In the genomic region with DNA sequence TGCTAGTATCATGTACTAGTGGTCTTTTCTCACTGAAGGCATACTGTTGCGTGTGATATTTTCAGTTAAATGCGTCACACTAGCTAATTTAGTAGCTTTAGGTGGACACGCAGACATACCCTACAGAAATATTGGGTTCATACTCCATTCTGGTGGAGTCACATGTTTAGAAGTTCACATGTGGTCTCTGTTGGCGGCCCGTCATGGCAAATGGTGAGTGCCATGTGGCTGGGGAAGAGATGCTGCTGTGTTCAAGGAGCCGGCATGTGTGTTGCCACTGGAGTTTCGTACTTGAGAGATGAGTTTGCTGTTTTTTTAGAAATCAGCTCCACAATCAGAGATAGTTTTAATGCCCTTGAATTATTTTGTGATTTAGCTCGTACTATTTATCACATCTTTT, we compare ENCODE assay signal across 18 cellular contexts. TPM values are rescaled to one million over a fixed set of nuclear protein-coding genes. Genes with fewer than 3 reads are reported as not detected.
A peak's percentile ranks its signal among the peaks of the same experiment; 100 is the strongest.
DNase-seq lines count a peak whose midpoint lies in the region; ATAC-seq and TF ChIP-seq lines count a peak whose summit lies in the region.
"Had no signal": no experiment of that assay in that cellular context is flagged by ENCODE, and none has a peak within 500 bp of the region (broad histone marks: within the 10 kb centered on the region; RNA-seq: fewer than 3 reads in every experiment).

No MANE protein-coding gene starts in this region.

- TF ChIP-seq CTCF in endodermal cell (conservative IDR thresholded peaks at IDR 0.05) (no peak), tibial artery (IDR thresholded peaks at IDR 0.05) (no peak), H9 (conservative IDR thresholded peaks at IDR 0.05) (no peak)

- H3K4me2 ChIP-seq in H9 (ENCODE audit: insufficient read depth, insufficient read length, low read length) = no peak overlapping the region

- no peak overlapping the region for H2BK5ac ChIP-seq in H9 (ENCODE audit: insufficient read length, low read length)

- H3T11ph ChIP-seq in H9 (ENCODE audit: low read length) = no peak overlapping the region

- H2AFZ ChIP-seq in H9 (ENCODE audit: low read length) = no peak overlapping the region

- peaks cover 11% of the 10 kb centered on the region for H3K9me3 Mint-ChIP-seq in activated CD4-positive, alpha-beta T cell treated with anti-CD3 and anti-CD28 coated beads, Interleukin-2, amount 10 ng/mL, durations not matched to agents 24 days and 14 days
- peaks cover 18% of the 10 kb centered on the region for H3K9me3 Mint-ChIP-seq in activated CD4-positive, alpha-beta T cell treated with anti-CD3 and anti-CD28 coated beads, Interleukin-2, amount 10 ng/mL, durations not matched to agents 7 days and 5 days
- peaks cover 1% of the 10 kb centered on the region for H3K9me3 Mint-ChIP-seq in endodermal cell
- peaks cover 0 to 2% of the 10 kb centered on the region in 2 experiments; a peak in 2 of 5 replicates for H3K9me3 Mint-ChIP-seq in H9

- POLR2A ChIA-PET in activated CD4-positive, alpha-beta T cell treated with anti-CD3 and anti-CD28 coated beads, Interleukin-2, amount 10 ng/mL, durations not matched to agents 7 days and 5 days (lab: Charles Lee) = no interaction called here

- no peak for ATAC-seq in HG03159 (IDR thresholded peaks at IDR 0.05; ENCODE audit: unreplicated experiment)
- ATAC-seq: heart left ventricle, left lobe of liver had no signal

- no peak overlapping the region for H3K4ac ChIP-seq in H9 (ENCODE audit: low read depth, low read length)

- H4K5ac ChIP-seq in H9 (ENCODE audit: insufficient read length, low read depth, low read length) = no peak overlapping the region

- H2BK20ac ChIP-seq in H9 (ENCODE audit: low read depth, low read length, poor library complexity, severe bottlenecking) = no peak overlapping the region

- H3K27me3 ChIP-seq in endodermal cell (ENCODE audit: control insufficient read depth, insufficient read depth, low read length, poor library complexity, severe bottlenecking) = no peaks in the 10 kb centered on the region
- no peaks in the 10 kb centered on the region for H3K27me3 ChIP-seq in tibial artery
- H3K27me3 ChIP-seq in H9 (ENCODE audit: insufficient read depth, low read length) = no peaks in the 10 kb centered on the region
- H3K27me3 ChIP-seq: ascending aorta, heart left ventricle, thyroid gland had no signal

- no peak overlapping the region for H3K56ac ChIP-seq in H9 (ENCODE audit: insufficient read length, low read depth, low read length)

- H4K20me1 ChIP-seq in H9 (ENCODE audit: control insufficient read depth, insufficient read depth, insufficient read length) = no peaks in the 10 kb centered on the region

- peaks cover 17% of the 10 kb centered on the region; the same call in 1 of the 2 replicates for H3K79me2 ChIP-seq in H9 (ENCODE audit: insufficient read depth, low read length)

- H3K23me2 ChIP-seq in H9 (ENCODE audit: insufficient read length, low read depth, low read length, poor library complexity, severe bottlenecking) = no peaks in the 10 kb centered on the region

- peaks cover 42% of the 10 kb centered on the region for H3K36me3 Mint-ChIP-seq in activated CD4-positive, alpha-beta T cell treated with anti-CD3 and anti-CD28 coated beads, Interleukin-2, amount 10 ng/mL, durations not matched to agents 24 days and 14 days (ENCODE audit: low read depth)
- peaks cover 29% of the 10 kb centered on the region for H3K36me3 Mint-ChIP-seq in activated CD4-positive, alpha-beta T cell treated with anti-CD3 and anti-CD28 coated beads, Interleukin-2, amount 10 ng/mL, durations not matched to agents 7 days and 5 days (ENCODE audit: low read depth)
- H3K36me3 Mint-ChIP-seq in endodermal cell (ENCODE audit: low read depth) (peaks cover 14% of the 10 kb centered on the region), H9 (ENCODE audit: insufficient read depth in 1 of 3, low read depth in 3 of 3) (peaks cover 0 to 4% (median 1%) of the 10 kb centered on the region in 3 experiments; a peak in 3 of 7 replicates)

- peak overlapping the region; percentile 97 for H3K27ac ChIP-seq in SK-N-MC
- H3K27ac ChIP-seq in endodermal cell (ENCODE audit: low read depth, low read length) = no peak overlapping the region
- peak overlapping the region; percentile 19 to 36 for H3K27ac ChIP-seq in tibial artery
- no peak overlapping the region for H3K27ac ChIP-seq in H9 (ENCODE audit: insufficient read length, low read depth, low read length)
- H3K27ac ChIP-seq: ascending aorta, thyroid gland had no signal

- H3K79me1 ChIP-seq in H9 (ENCODE audit: insufficient read depth, low read depth, low read length, poor library complexity, severe bottlenecking) = peaks cover 8% of the 10 kb centered on the region

- CTCF ChIA-PET in activated CD4-positive, alpha-beta T cell treated with anti-CD3 and anti-CD28 coated beads, Interleukin-2, amount 10 ng/mL, durations not matched to agents 7 days and 5 days (lab: Charles Lee) = no interaction called here

- H3K9me3 ChIP-seq in SK-N-MC (ENCODE audit: low read depth, low read length) (no peaks in the 10 kb centered on the region), endodermal cell (ENCODE audit: control insufficient read depth, low read length) (no peaks in the 10 kb centered on the region), tibial artery (no peaks in the 10 kb centered on the region), H9 (ENCODE audit: control insufficient read depth, low read depth, low read length) (no peaks in the 10 kb centered on the region)
- H3K9me3 ChIP-seq: ascending aorta, heart left ventricle, thyroid gland had no signal

- no peak overlapping the region for H4K91ac ChIP-seq in H9 (ENCODE audit: insufficient read length, low read depth, low read length)

- H3K23ac ChIP-seq in H9 (ENCODE audit: insufficient read length, low read depth, low read length) = no peak overlapping the region

- H3K4me3 ChIP-seq in SK-N-MC (peak overlapping the region; percentile 26; the same call in 1 of the 2 replicates), endodermal cell (ENCODE audit: low read length) (no peak overlapping the region), tibial artery (no peak overlapping the region)
- H3K4me3 ChIP-seq: ascending aorta, heart left ventricle, thyroid gland had no signal

- no peak overlapping the region for H2BK120ac ChIP-seq in H9 (ENCODE audit: low read depth, low read length, poor library complexity, severe bottlenecking)

- H2AK5ac ChIP-seq in H9 (ENCODE audit: insufficient read length, low read length) = no peak overlapping the region

- H3K27ac Mint-ChIP-seq in activated CD4-positive, alpha-beta T cell treated with anti-CD3 and anti-CD28 coated beads, Interleukin-2, amount 10 ng/mL, durations not matched to agents 24 days and 14 days = no peak overlapping the region
- no peak overlapping the region for H3K27ac Mint-ChIP-seq in activated CD4-positive, alpha-beta T cell treated with anti-CD3 and anti-CD28 coated beads, Interleukin-2, amount 10 ng/mL, durations not matched to agents 7 days and 5 days
- peak overlapping the region; percentile 37 for H3K27ac Mint-ChIP-seq in endodermal cell
- H3K27ac Mint-ChIP-seq in H9 = peak overlapping the region in 1 of 3 experiments; percentile 48; a peak in 2 of 7 replicates
- H3K27ac Mint-ChIP-seq: activated naive CD4-positive, alpha-beta T cell treated with anti-CD3 and anti-CD28 coated beads, Interleukin-2, amount 10 ng/mL, durations not matched to agents 7 days and 5 days had no signal

- H3K4me1 ChIP-seq in endodermal cell (ENCODE audit: control insufficient read depth, insufficient read depth, low read length) (peaks cover 12% of the 10 kb centered on the region), tibial artery (peaks cover 0 to 90% (median 36%) of the 10 kb centered on the region in 4 donors), H9 (ENCODE audit: insufficient read depth, low read length) (peaks cover 4% of the 10 kb centered on the region; the same call in 1 of the 2 replicates)

- H3K36me3 ChIP-seq in SK-N-MC (ENCODE audit: insufficient read depth, low read length) (peaks cover 22% of the 10 kb centered on the region), endodermal cell (ENCODE audit: control insufficient read depth, insufficient read depth, low read length) (peaks cover 5% of the 10 kb centered on the region), tibial artery (no peaks in the 10 kb centered on the region)
- H3K36me3 ChIP-seq: ascending aorta, heart left ventricle, thyroid gland had no signal

- H2BK12ac ChIP-seq in H9 (ENCODE audit: insufficient read length, low read depth, low read length) = no peak overlapping the region

- no peak for DNase-seq in activated CD4-positive, alpha-beta T cell treated with anti-CD3 and anti-CD28 coated beads, Interleukin-2, amount 10 ng/mL, durations not matched to agents 24 days and 14 days
- no peak for DNase-seq in activated CD4-positive, alpha-beta T cell treated with anti-CD3 and anti-CD28 coated beads, Interleukin-2, amount 10 ng/mL, durations not matched to agents 7 days and 5 days
- DNase-seq in SK-N-MC (ENCODE audit: low read depth, low spot score) (no peak), endodermal cell (no peak), tibial artery (no peak), H9 (no peak), AG08395 (ENCODE audit: low spot score) (no peak)
- DNase-seq: activated CD4-positive, alpha-beta T cell treated with anti-CD3 and anti-CD28 coated beads, Interleukin-2, amount 50 U/mL, for 48 hours; activated naive CD4-positive, alpha-beta T cell treated with anti-CD3 and anti-CD28 coated beads, Interleukin-2, amount 10 ng/mL, durations not matched to agents 7 days and 5 days; DMS153; heart left ventricle; midbrain; NCI-H2029; stimulated activated CD4-positive, alpha-beta T cell treated with anti-CD3 and anti-CD28 coated beads, Interleukin-15, amount 100 ng/mL, for 24 hours; thyroid gland had no signal

- H4K8ac ChIP-seq in H9 (replicated peaks; ENCODE audit: insufficient read length, low read depth, low read length) = no peak overlapping the region

- WGBS in endodermal cell (ENCODE audit: insufficient coverage in 1 of 2, insufficient read length in 1 of 2), 2 experiments = 94 to 100% methylated on average over 5 to 8 of the region's 8 CpGs
- no CpG with 5 or more reads among the region's 8 CpGs for WGBS in H9 (ENCODE audit: extremely low coverage, insufficient read length, low lambda C conversion rate)

- intact Hi-C loops in activated CD4-positive, alpha-beta T cell treated with anti-CD3 and anti-CD28 coated beads, Interleukin-2, amount 10 ng/mL, durations not matched to agents 24 days and 14 days (cut with micrococcal nuclease) = no loop called here
- intact Hi-C loops in tibial artery (cut with DNase I; ENCODE audit: low total_unique reads) = no loop called here

- H3K27me3 Mint-ChIP-seq in activated CD4-positive, alpha-beta T cell treated with anti-CD3 and anti-CD28 coated beads, Interleukin-2, amount 10 ng/mL, durations not matched to agents 24 days and 14 days = no peaks in the 10 kb centered on the region
- no peaks in the 10 kb centered on the region for H3K27me3 Mint-ChIP-seq in activated CD4-positive, alpha-beta T cell treated with anti-CD3 and anti-CD28 coated beads, Interleukin-2, amount 10 ng/mL, durations not matched to agents 7 days and 5 days
- H3K27me3 Mint-ChIP-seq in endodermal cell (ENCODE audit: insufficient read depth) (no peaks in the 10 kb centered on the region), H9 (ENCODE audit: low read depth) (no peaks in the 10 kb centered on the region)
- H3K27me3 Mint-ChIP-seq: activated naive CD4-positive, alpha-beta T cell treated with anti-CD3 and anti-CD28 coated beads, Interleukin-2, amount 10 ng/mL, durations not matched to agents 7 days and 5 days had no signal

- H2BK15ac ChIP-seq in H9 (ENCODE audit: low read depth, low read length) = no peak overlapping the region

- H3K18ac ChIP-seq in H9 (ENCODE audit: insufficient read length, low read depth, low read length) = no peak overlapping the region

- peak overlapping the region; percentile 58 for H3K9ac ChIP-seq in SK-N-MC (ENCODE audit: insufficient read length)
- no peak overlapping the region for H3K9ac ChIP-seq in endodermal cell (ENCODE audit: extremely low read depth, low read length, poor library complexity, severe bottlenecking)
- H3K9ac ChIP-seq in H9 (ENCODE audit: extremely low read depth, insufficient read length, low read length) = no peak overlapping the region

- H3K4me1 Mint-ChIP-seq in activated CD4-positive, alpha-beta T cell treated with anti-CD3 and anti-CD28 coated beads, Interleukin-2, amount 10 ng/mL, durations not matched to agents 24 days and 14 days = peaks cover 37% of the 10 kb centered on the region
- H3K4me1 Mint-ChIP-seq in activated CD4-positive, alpha-beta T cell treated with anti-CD3 and anti-CD28 coated beads, Interleukin-2, amount 10 ng/mL, durations not matched to agents 7 days and 5 days = peaks cover 17% of the 10 kb centered on the region
- H3K4me1 Mint-ChIP-seq in endodermal cell = peaks cover 30% of the 10 kb centered on the region
- H3K4me1 Mint-ChIP-seq in H9 = peaks cover 11 to 19% of the 10 kb centered on the region in 2 experiments

- H3K14ac ChIP-seq in H9 (ENCODE audit: insufficient read depth, low read length) = no peak overlapping the region

- H3K4me3 Mint-ChIP-seq in activated CD4-positive, alpha-beta T cell treated with anti-CD3 and anti-CD28 coated beads, Interleukin-2, amount 10 ng/mL, durations not matched to agents 24 days and 14 days = peak overlapping the region; percentile 3
- no peak overlapping the region for H3K4me3 Mint-ChIP-seq in activated CD4-positive, alpha-beta T cell treated with anti-CD3 and anti-CD28 coated beads, Interleukin-2, amount 10 ng/mL, durations not matched to agents 7 days and 5 days
- H3K4me3 Mint-ChIP-seq in endodermal cell (no peak overlapping the region), H9 (no peak overlapping the region)
- H3K4me3 Mint-ChIP-seq: activated naive CD4-positive, alpha-beta T cell treated with anti-CD3 and anti-CD28 coated beads, Interleukin-2, amount 10 ng/mL, durations not matched to agents 7 days and 5 days had no signal

RNA-seq across cellular contexts. Expression of a gene that starts 41.6 kb away (rescaled TPM):
- 69.7 and 72.6 TPM in 2 replicates for total RNA-seq in activated CD4-positive, alpha-beta T cell treated with anti-CD3 and anti-CD28 coated beads, Interleukin-2, amount 10 ng/mL, durations not matched to agents 24 days and 14 days
- 10 to 100 TPM; 46.8 to 56.0 TPM for total RNA-seq in activated CD4-positive, alpha-beta T cell treated with anti-CD3 and anti-CD28 coated beads, Interleukin-2, amount 10 ng/mL, durations not matched to agents 7 days and 5 days
- 10 to 100 TPM; 79.3 to 82.0 TPM for total RNA-seq in endodermal cell
- polyA plus RNA-seq in endodermal cell (2013, experiment 1 of 2) = 34.5 TPM
- 33.8 TPM for polyA plus RNA-seq in endodermal cell (2013, experiment 2 of 2)
- total RNA-seq in H9 (2021) = 70.3 and 73.7 TPM in 2 replicates

Comparison
In these comparisons a context has a peak if more than half of its experiments do, and no peak if none do; other contexts are left out.
1. H3K27ac ChIP-seq: peak in SK-N-MC (single experiment) and tibial artery (2 of 2); none in endodermal cell (single experiment) and H9 (single experiment).